ENCODE assay signal across 1 cellular context in genomic region chr17:64496786-64497564, GRCh38.
TF ChIP-seq lines count a peak whose summit lies in the region.

POLG2 (minus strand) TSS chr17:64497054; CDS start chr17:64496968, 86 bp downstream.

TF ChIP-seq in HEK293, 187 proteins besides CTCF, POLR2A, EP300 and RAD21 (continued from another document and continues in another):
- TF ChIP-seq PBX3 (CRISPR knock-in tag; IDR thresholded peaks at IDR 0.05) (0 out of 2 replicates have a peak, but pooled peaks have one; percentile 13), ZNF362 (tag by site-specific recombination; IDR thresholded peaks at IDR 0.05) (no peak), ZNF416 (tag by site-specific recombination; IDR thresholded peaks at IDR 0.05) (no peak), ZNF248 (tag by site-specific recombination; IDR thresholded peaks at IDR 0.05) (no peak), ZNF600 (tag by site-specific recombination; IDR thresholded peaks at IDR 0.05) (no peak; the same call in 1 of the 2 replicates), ELK4 (IDR thresholded peaks at IDR 0.05; ENCODE audit: borderline replicate concordance, low read depth, low read length) (no peak), ZNF311 (tag by site-specific recombination; IDR thresholded peaks at IDR 0.05; ENCODE audit: borderline replicate concordance) (no peak), ZNF214 (tag by site-specific recombination; IDR thresholded peaks at IDR 0.05; ENCODE audit: borderline replicate concordance) (no peak), MEIS1 (CRISPR knock-in tag; IDR thresholded peaks at IDR 0.05; ENCODE audit: borderline replicate concordance) (no peak), ZBTB8A (tag by site-specific recombination; IDR thresholded peaks at IDR 0.05) (no peak), ZNF394 (tag by site-specific recombination; IDR thresholded peaks at IDR 0.05; ENCODE audit: borderline replicate concordance) (peak; percentile 48), ZNF112 (tag by site-specific recombination; IDR thresholded peaks at IDR 0.05) (no peak), ZBTB10 (tag by site-specific recombination; IDR thresholded peaks at IDR 0.05) (no peak), SP3 (tag by site-specific recombination; IDR thresholded peaks at IDR 0.05) (peak; percentile 78), ZBTB26 (tag by site-specific recombination; optimal IDR thresholded peaks at IDR 0.05) (peak; percentile 49), KLF1 (tag by site-specific recombination; IDR thresholded peaks at IDR 0.05) (peak; percentile 48; the same call in 1 of the 2 replicates), SALL2 (tag by site-specific recombination; IDR thresholded peaks at IDR 0.05; ENCODE audit: borderline replicate concordance) (no peak), ZNF148 (tag by site-specific recombination; IDR thresholded peaks at IDR 0.05; ENCODE audit: borderline replicate concordance) (no peak), ZNF621 (tag by site-specific recombination; IDR thresholded peaks at IDR 0.05) (no peak), ZNF837 (tag by site-specific recombination; IDR thresholded peaks at IDR 0.05) (no peak), ZNF701 (tag by site-specific recombination; IDR thresholded peaks at IDR 0.05) (no peak), ZNF423 (tag by site-specific recombination; IDR thresholded peaks at IDR 0.05) (no peak), REPIN1 (tag by site-specific recombination; IDR thresholded peaks at IDR 0.05; ENCODE audit: low read depth) (no peak), ZNF580 (tag by site-specific recombination; IDR thresholded peaks at IDR 0.05) (no peak), ZNF350 (tag by site-specific recombination; IDR thresholded peaks at IDR 0.05) (no peak), ZSCAN30 (tag by site-specific recombination; IDR thresholded peaks at IDR 0.05) (no peak), ZNF223 (tag by site-specific recombination; IDR thresholded peaks at IDR 0.05) (no peak), PRDM6 (tag by site-specific recombination; IDR thresholded peaks at IDR 0.05) (peak; percentile 70), ZNF626 (tag by site-specific recombination; IDR thresholded peaks at IDR 0.05) (no peak; the same call in 1 of the 2 replicates), ZNF23 (tag by site-specific recombination; IDR thresholded peaks at IDR 0.05; ENCODE audit: borderline replicate concordance) (no peak), KLF9 (tag by site-specific recombination; IDR thresholded peaks at IDR 0.05; ENCODE audit: low read depth) (peak; percentile 78), ZBTB17 (tag by site-specific recombination; IDR thresholded peaks at IDR 0.05) (peak; percentile 45), ZNF561 (tag by site-specific recombination; IDR thresholded peaks at IDR 0.05; ENCODE audit: borderline replicate concordance) (0 out of 2 replicates have a peak, but pooled peaks have one; percentile 40), ZFP69B (tag by site-specific recombination; IDR thresholded peaks at IDR 0.05) (0 out of 2 replicates have a peak, but pooled peaks have one; percentile 44), ZSCAN16 (tag by site-specific recombination; IDR thresholded peaks at IDR 0.05) (no peak), ZNF544 (tag by site-specific recombination; IDR thresholded peaks at IDR 0.05) (no peak), ZNF624 (tag by site-specific recombination; IDR thresholded peaks at IDR 0.05) (no peak), HOXC10 (CRISPR knock-in tag; IDR thresholded peaks at IDR 0.05) (no peak), ZNF211 (tag by site-specific recombination; IDR thresholded peaks at IDR 0.05; ENCODE audit: low read depth) (no peak), ZNF692 (tag by site-specific recombination; IDR thresholded peaks at IDR 0.05) (peak; percentile 49; the same call in 1 of the 2 replicates), ZNF16 (tag by site-specific recombination; IDR thresholded peaks at IDR 0.05; ENCODE audit: low read depth) (no peak), YY1 (tag by site-specific recombination; IDR thresholded peaks at IDR 0.05) (peak; percentile 78; the same call in 1 of the 2 replicates), SP2 (tag by site-specific recombination; IDR thresholded peaks at IDR 0.05) (peak; percentile 87), ZNF121 (tag by site-specific recombination; IDR thresholded peaks at IDR 0.05) (no peak), INSM2 (tag by site-specific recombination; IDR thresholded peaks at IDR 0.05) (no peak), GFI1B (tag by site-specific recombination; IDR thresholded peaks at IDR 0.05) (no peak), ZBTB48 (tag by site-specific recombination; IDR thresholded peaks at IDR 0.05) (no peak), ZNF549 (tag by site-specific recombination; IDR thresholded peaks at IDR 0.05) (no peak), ZNF654 (tag by site-specific recombination; IDR thresholded peaks at IDR 0.05; ENCODE audit: low read depth) (peak; percentile 49), ZFP37 (tag by site-specific recombination; IDR thresholded peaks at IDR 0.05) (peak; percentile 66), ZNF76 (tag by site-specific recombination; IDR thresholded peaks at IDR 0.05; ENCODE audit: borderline replicate concordance, low read depth) (peak; percentile 85; the same call in 1 of the 2 replicates), ZNF19 (tag by site-specific recombination; IDR thresholded peaks at IDR 0.05; ENCODE audit: low read depth) (no peak), ZNF664 (tag by site-specific recombination; IDR thresholded peaks at IDR 0.05) (no peak), ZNF138 (tag by site-specific recombination; IDR thresholded peaks at IDR 0.05; ENCODE audit: borderline replicate concordance) (no peak)
